20 cellular contexts compared by ENCODE assay signal in the genomic region with DNA sequence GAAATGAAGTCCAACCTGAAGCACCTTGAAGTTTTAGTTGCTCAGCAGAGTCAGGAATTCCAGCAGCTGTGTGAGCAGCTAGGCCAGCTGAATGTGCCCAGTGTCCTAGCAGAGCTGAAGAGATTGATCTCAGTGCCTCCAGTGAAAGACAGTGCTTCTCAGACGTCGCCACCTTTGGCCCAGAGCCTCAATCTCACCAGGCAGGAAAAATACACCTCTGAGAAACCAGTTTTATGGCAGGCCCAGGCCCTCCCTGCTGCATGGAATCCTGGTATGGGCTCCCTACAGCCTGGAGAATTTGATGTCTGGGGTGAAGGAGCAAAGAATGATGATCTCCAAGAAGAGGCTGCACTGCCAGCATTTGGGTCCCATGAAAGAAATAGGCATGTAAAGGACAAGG. TPM values are rescaled to one million over a fixed set of nuclear protein-coding genes. Genes with fewer than 3 reads are reported as not detected.
DNase-seq lines count a peak whose midpoint lies in the region; ATAC-seq, FAIRE-seq and TF ChIP-seq lines count a peak whose summit lies in the region.
"Had no signal": no experiment of that assay in that cellular context is flagged by ENCODE, and none has a peak within 500 bp of the region (broad histone marks: within the 10 kb centered on the region; RNA-seq: fewer than 3 reads in every experiment).

No MANE protein-coding gene starts in this region.

- no peak for TF ChIP-seq POLR2A in adrenal gland (IDR thresholded peaks at IDR 0.05)

- no peak for TF ChIP-seq CTCF in adrenal gland (IDR thresholded peaks at IDR 0.05)
- no peak for TF ChIP-seq CTCF in nephron (IDR thresholded peaks at IDR 0.05; ENCODE audit: unreplicated experiment in 3 of 3)
- no peak for TF ChIP-seq CTCF in lower lobe of right lung (IDR thresholded peaks at IDR 0.05)
- no peak for TF ChIP-seq CTCF in BE2C (IDR thresholded peaks at IDR 0.05; ENCODE audit: low read depth, low read length)

- peaks cover 25% of the 10 kb centered on the region for H3K4me1 Mint-ChIP-seq in nephron

- H3K9me3 ChIP-seq in adrenal gland (replicated peaks in 1 of 3), result no peaks in the 10 kb centered on the region
- no peaks in the 10 kb centered on the region for H3K9me3 ChIP-seq in small intestine (ENCODE audit: control insufficient read depth, low read depth)
- no peaks in the 10 kb centered on the region for H3K9me3 ChIP-seq in lower lobe of right lung
- H3K9me3 ChIP-seq in BE2C, result no peaks in the 10 kb centered on the region
- H3K9me3 ChIP-seq: A549, MG63 had no signal

- H3K27ac ChIP-seq in adrenal gland (peak overlapping the region in 4 of 5 donors; percentile 63 to 76 (median 68)), small intestine (ENCODE audit: low read depth in 1 of 2, low read length in 1 of 2) (no peak overlapping the region), lower lobe of right lung (no peak overlapping the region)
- H3K27ac ChIP-seq: A549 had no signal

- H3K27me3 ChIP-seq in adrenal gland (no peaks in the 10 kb centered on the region), small intestine (ENCODE audit: control insufficient read depth in 2 of 2, insufficient read depth in 2 of 2, low read length in 2 of 2) (no peaks in the 10 kb centered on the region), lower lobe of right lung (ENCODE audit: low read depth) (no peaks in the 10 kb centered on the region), BE2C (no peaks in the 10 kb centered on the region)
- H3K27me3 ChIP-seq: MG63 had no signal

- H3K4me3 ChIP-seq in adrenal gland, result no peak overlapping the region
- no peak overlapping the region for H3K4me3 ChIP-seq in small intestine (ENCODE audit: low read depth in 1 of 2, low read length in 2 of 2)
- no peak overlapping the region for H3K4me3 ChIP-seq in lower lobe of right lung
- no peak overlapping the region for H3K4me3 ChIP-seq in BE2C (ENCODE audit: low read depth, low read length)
- H3K4me3 ChIP-seq: A549, MG63 had no signal

- FAIRE-seq in small intestine (lab: Jason Lieb, UNC), result no peak
- FAIRE-seq: A549, D721Med had no signal

- H3K4me3 Mint-ChIP-seq in nephron, result no peak overlapping the region
- H3K4me3 Mint-ChIP-seq: H9 had no signal

- peaks cover 28 to 31% of the 10 kb centered on the region in 2 donors for H3K4me1 ChIP-seq in adrenal gland (replicated peaks in 1 of 2)
- H3K4me1 ChIP-seq in small intestine (ENCODE audit: control insufficient read depth in 2 of 2, insufficient read depth in 1 of 2, low read depth in 1 of 2, low read length in 1 of 2), result no peaks in the 10 kb centered on the region
- no peaks in the 10 kb centered on the region for H3K4me1 ChIP-seq in lower lobe of right lung
- H3K4me1 ChIP-seq in BE2C, result no peaks in the 10 kb centered on the region

- WGBS in adrenal gland, 4 donors, result 49 to 83% (median 79%) methylated on average over 2 of the region's 2 CpGs; no CpG with 5 or more reads in 1 of the 4 donors
- WGBS in small intestine, 3 donors, result 20 to 65% (median 33%) methylated on average over 2 of the region's 2 CpGs

- intact Hi-C loops in adrenal gland (cut with DNase I) (no loop called here), lower lobe of right lung (cut with DNase I) (no loop called here)

- peak; percentile 18 for DNase-seq in ELF-1 (ENCODE audit: low read depth, low spot score)
- peak in 1 of 7 donors; percentile 14 for DNase-seq in adrenal gland
- DNase-seq in small intestine, result peak; percentile 35
- DNase-seq in DMS79 (lab: John Stamatoyannopoulos, UW), result no peak
- DNase-seq in medulla oblongata (ENCODE audit: extremely low spot score), result no peak
- DNase-seq in lower lobe of right lung, result no peak
- no peak for DNase-seq in BE2C
- DNase-seq: C1 segment of cervical spinal cord, H9, Kasumi-1, MG63, NCI-H1092, NCI-H1436 treated with DMSO at 0.1 percent for 48 hours, NCI-H2029, NCI-H2171, NCI-H526 had no signal

- peaks cover 4% of the 10 kb centered on the region for H3K27me3 Mint-ChIP-seq in nephron (ENCODE audit: low read depth)

- H3K36me3 ChIP-seq in adrenal gland (replicated peaks in 1 of 2) (no peaks in the 10 kb centered on the region), small intestine (ENCODE audit: control insufficient read depth in 2 of 2, insufficient read depth in 2 of 2, low read length in 2 of 2) (no peaks in the 10 kb centered on the region), lower lobe of right lung (no peaks in the 10 kb centered on the region), BE2C (no peaks in the 10 kb centered on the region)
- H3K36me3 ChIP-seq: MG63 had no signal

- no peaks in the 10 kb centered on the region for H3K36me3 Mint-ChIP-seq in nephron (ENCODE audit: low read depth)

- H3K27ac Mint-ChIP-seq in nephron, result peak overlapping the region in 2 of 3 experiments; percentile 70 to 76

- H3K9me3 Mint-ChIP-seq in nephron, result no peaks in the 10 kb centered on the region
- H3K9me3 Mint-ChIP-seq: H9 had no signal

- no peak for ATAC-seq in lower lobe of right lung
- ATAC-seq: A549, Panc1 had no signal

RNA-seq across cellular contexts. Expression of gene C3orf62, which starts 20.9 kb away (rescaled TPM):
- total RNA-seq in adrenal gland (1 to 10 TPM; 3.4 to 7.4 (median 5.0) TPM), lower lobe of right lung (10.0 TPM)
- polyA plus RNA-seq in adrenal gland (10 to 100 TPM in 2 of 3 donors, 1 to 10 TPM in 1; 7.9 to 17.9 (median 15.1) TPM), small intestine (10 to 100 TPM in 1 of 3 donors, 1 to 10 TPM in 2; 4.5 to 11.1 (median 4.6) TPM)
- 6.0 TPM for polyA plus RNA-seq in BE2C (2012; ENCODE audit: insufficient read depth, insufficient read length, low read depth)

Comparison
In these comparisons a context has a peak if more than half of its experiments do, and no peak if none do; other contexts are left out.
1. DNase-seq: peak in ELF-1 (single experiment) and small intestine (single experiment); none in DMS79 (single experiment), medulla oblongata (single experiment), lower lobe of right lung (single experiment) and BE2C (single experiment).
2. H3K27ac ChIP-seq: peak in adrenal gland (4 of 5); none in small intestine (0 of 2) and lower lobe of right lung (single experiment).